ENCODE assay signal across 28 cellular contexts in genomic region chr3:65318231-65318630, GRCh38.
"Had no signal": no experiment of that assay in that cellular context is flagged by ENCODE, and none has a peak within 500 bp of the region (broad histone marks: within the 10 kb centered on the region; RNA-seq: fewer than 3 reads in every experiment).

No MANE protein-coding gene starts in this region.

- H3K4me3 ChIP-seq: ascending aorta, breast epithelium, cardiac muscle cell, colonic mucosa, esophagus squamous epithelium, gastrocnemius medialis, heart left ventricle had no signal

- H3K4me1 ChIP-seq: ascending aorta, breast epithelium, colonic mucosa, esophagus squamous epithelium, foreskin keratinocyte, gastrocnemius medialis, heart left ventricle had no signal

- H3K27me3 ChIP-seq: ascending aorta, breast epithelium, cardiac muscle cell, colonic mucosa, esophagus squamous epithelium, gastrocnemius medialis, heart left ventricle had no signal

- H3K36me3 ChIP-seq: ascending aorta, breast epithelium, cardiac muscle cell, colonic mucosa, esophagus squamous epithelium, gastrocnemius medialis, heart left ventricle had no signal

- ATAC-seq: activated CD4-positive, alpha-beta T cell treated with anti-CD3 and anti-CD28 coated beads for 36 hours; activated CD8-positive, alpha-beta memory T cell treated with anti-CD3 and anti-CD28 coated beads, Interleukin-2, amount 10 ng/mL, durations not matched to agents 7 days and 5 days; activated CD8-positive, alpha-beta T cell treated with anti-CD3 and anti-CD28 coated beads, Interleukin-2, amount 10 ng/mL, durations not matched to agents 7 days and 5 days; activated naive CD4-positive, alpha-beta T cell treated with anti-CD3 and anti-CD28 coated beads, Interleukin-2, amount 50 U/mL, for 72 hours; foreskin keratinocyte; gastrocnemius medialis; heart left ventricle had no signal

- H3K9me3 ChIP-seq: ascending aorta, colonic mucosa, gastrocnemius medialis had no signal

- H3K27ac ChIP-seq: ascending aorta, breast epithelium, cardiac muscle cell, colonic mucosa, epithelial cell of prostate, esophagus squamous epithelium, foreskin keratinocyte, gastrocnemius medialis, heart left ventricle had no signal

- DNase-seq: activated CD4-positive, alpha-beta memory T cell treated with anti-CD3 and anti-CD28 coated beads for 36 hours; activated CD4-positive, alpha-beta T cell treated with anti-CD3 and anti-CD28 coated beads for 36 hours; activated CD4-positive, alpha-beta T cell treated with anti-CD3 and anti-CD28 coated beads, Interleukin-2, amount 10 ng/mL, durations not matched to agents 24 days and 14 days; activated CD4-positive, CD25-positive, alpha-beta regulatory T cell; activated CD4-positive, CD25-positive, alpha-beta regulatory T cell treated with anti-CD3 and anti-CD28 coated beads, Interleukin-2, amount 50 U/mL, for 72 hours; activated CD8-positive, alpha-beta memory T cell treated with anti-CD3 and anti-CD28 coated beads, Interleukin-2, amount 10 ng/mL, durations not matched to agents 7 days and 5 days; activated CD8-positive, alpha-beta memory T cell treated with anti-CD3 and anti-CD28 coated beads, Interleukin-2, amount 50 U/mL, for 4 hours; activated CD8-positive, alpha-beta T cell treated with anti-CD3 and anti-CD28 coated beads, Interleukin-2, amount 10 ng/mL, durations not matched to agents 7 days and 5 days; activated effector memory CD4-positive, alpha-beta T cell treated with anti-CD3 and anti-CD28 coated beads, Interleukin-2, amount 50 U/mL, for 16 hours; activated naive CD4-positive, alpha-beta T cell treated with anti-CD3 and anti-CD28 coated beads, Interleukin-2, amount 10 ng/mL, durations not matched to agents 7 days and 5 days; activated naive CD8-positive, alpha-beta T cell treated with anti-CD3 and anti-CD28 coated beads, Interleukin-2, amount 10 ng/mL, durations not matched to agents 7 days and 5 days; activated T-cell treated with anti-CD3 and anti-CD28 coated beads, Interleukin-2, amount 50 U/mL, for 1 hour; activated T-cell treated with anti-CD3 and anti-CD28 coated beads, Interleukin-2, amount 50 U/mL, for 48 hours; central memory CD4-positive, alpha-beta T cell; cerebellar nuclear complex; colonic mucosa; effector CD8-positive, alpha-beta T cell; esophagus squamous epithelium; foreskin keratinocyte; gastrocnemius medialis; glutamatergic neuron; heart left ventricle; T-helper 2 cell had no signal
